11 cellular contexts compared by ENCODE assay signal in genomic region chr21:28633803-28634572, GRCh38.
DNase-seq lines count a peak whose midpoint lies in the region; ATAC-seq and TF ChIP-seq lines count a peak whose summit lies in the region.
"Had no signal": no experiment of that assay in that cellular context is flagged by ENCODE, and none has a peak within 500 bp of the region (broad histone marks: within the 10 kb centered on the region; RNA-seq: fewer than 3 reads in every experiment).

No MANE protein-coding gene starts in this region.

- ATAC-seq in GM21717 (IDR thresholded peaks at IDR 0.05; ENCODE audit: unreplicated experiment) (no peak), GM18502 (IDR thresholded peaks at IDR 0.05; ENCODE audit: poor library complexity, unreplicated experiment) (no peak)

- H3K9me3 ChIP-seq in esophagus squamous epithelium, result no peaks in the 10 kb centered on the region

- H3K4me3 Mint-ChIP-seq in osteocyte (ENCODE audit: unreplicated experiment), result no peak overlapping the region

- no peaks in the 10 kb centered on the region for H3K9me3 Mint-ChIP-seq in osteocyte (ENCODE audit: unreplicated experiment)

- 17 to 33% methylated on average over 11 to 12 of the region's 12 CpGs for WGBS in esophagus squamous epithelium, 2 donors

- H3K27me3 Mint-ChIP-seq in osteocyte (ENCODE audit: unreplicated experiment), result no peaks in the 10 kb centered on the region

- H3K27me3 ChIP-seq in esophagus squamous epithelium, result no peaks in the 10 kb centered on the region

- TF ChIP-seq POLR2A in esophagus squamous epithelium (IDR thresholded peaks at IDR 0.05), result no peak

- no peaks in the 10 kb centered on the region for H3K36me3 ChIP-seq in esophagus squamous epithelium

- intact Hi-C loops in esophagus squamous epithelium (cut with DNase I), result no loop called here

- peak; percentile 99 for DNase-seq in CMK (ENCODE audit: low read depth)
- DNase-seq in RWPE1 (ENCODE audit: low spot score), result peak; percentile 42
- DNase-seq in esophagus squamous epithelium (lab: John Stamatoyannopoulos, UW), result no peak
- no peak for DNase-seq in osteocyte (ENCODE audit: extremely low spot score, unreplicated experiment)
- DNase-seq in SW480 (ENCODE audit: low spot score), result no peak
- no peak for DNase-seq in NCI-H69 (lab: John Stamatoyannopoulos, UW)
- DNase-seq: DMS53, SIG-M5 had no signal

- peaks cover 55% of the 10 kb centered on the region for H3K4me1 Mint-ChIP-seq in osteocyte (ENCODE audit: unreplicated experiment)

- no peak for TF ChIP-seq CTCF in RWPE1 (conservative IDR thresholded peaks at IDR 0.05; ENCODE audit: low read depth)
- TF ChIP-seq CTCF in esophagus squamous epithelium (IDR thresholded peaks at IDR 0.05), result no peak
- TF ChIP-seq CTCF in osteocyte (IDR thresholded peaks at IDR 0.05), result no peak

- peak overlapping the region in 1 of 4 donors; percentile 3 for H3K4me3 ChIP-seq in esophagus squamous epithelium

- H3K36me3 Mint-ChIP-seq in osteocyte (ENCODE audit: unreplicated experiment), result no peaks in the 10 kb centered on the region

- H3K27ac Mint-ChIP-seq in osteocyte (ENCODE audit: unreplicated experiment), result peak overlapping the region; percentile 57
- H3K27ac Mint-ChIP-seq: activated T-cell treated with anti-CD3 and anti-CD28 coated beads, Interleukin-2, amount 50 U/mL, for 72 hours had no signal

- POLR2A ChIA-PET in RWPE1 (lab: Yijun Ruan, JAX; ENCODE audit: low non-redundant PET), result no interaction called here

- H3K27ac ChIP-seq in RWPE1, result peak overlapping the region; percentile 53; the same call in 1 of the 2 replicates
- peak overlapping the region; percentile 78 to 91 (median 81) for H3K27ac ChIP-seq in esophagus squamous epithelium

- H3K4me1 ChIP-seq in esophagus squamous epithelium, result peaks cover 14 to 62% (median 30%) of the 10 kb centered on the region in 3 donors

- CTCF ChIA-PET in RWPE1 (lab: Yijun Ruan, JAX), result no interaction called here

Comparison
In these comparisons a context has a peak if more than half of its experiments do, and no peak if none do; other contexts are left out.
1. DNase-seq: peak in CMK (single experiment) and RWPE1 (single experiment); none in esophagus squamous epithelium (single experiment), osteocyte (single experiment), SW480 (single experiment) and NCI-H69 (single experiment).